Comparison of ENCODE assay signal across 9 cellular contexts in the genomic region with DNA sequence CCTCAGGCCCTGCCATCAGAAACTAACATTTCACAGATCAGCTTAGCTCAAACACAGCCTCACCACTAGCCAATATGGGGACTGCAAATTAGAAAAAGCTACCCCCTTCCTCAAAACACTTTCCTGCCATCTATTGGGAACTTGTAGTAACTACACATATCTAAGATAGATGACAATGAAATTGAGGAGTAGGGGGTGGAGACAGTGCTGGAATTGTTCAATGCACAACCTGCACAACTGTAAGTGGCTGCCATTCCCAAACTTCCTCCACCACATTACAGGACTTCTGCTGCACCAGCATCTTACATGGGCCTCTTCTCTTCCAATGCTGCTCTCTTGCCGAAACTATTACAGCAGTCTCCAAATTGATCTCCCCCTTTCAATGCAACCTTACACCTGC. TPM values are rescaled to one million over a fixed set of nuclear protein-coding genes. Genes with fewer than 3 reads are reported as not detected.
A peak's percentile ranks its signal among the peaks of the same experiment; 100 is the strongest.
DNase-seq lines count a peak whose midpoint lies in the region; ATAC-seq and TF ChIP-seq lines count a peak whose summit lies in the region.
"Had no signal": no experiment of that assay in that cellular context is flagged by ENCODE, and none has a peak within 500 bp of the region (broad histone marks: within the 10 kb centered on the region; RNA-seq: fewer than 3 reads in every experiment).

No MANE protein-coding gene starts in this region.

- no peaks in the 10 kb centered on the region for H3K4me1 ChIP-seq in osteoblast (ENCODE audit: insufficient read depth, low read length)
- H3K4me1 ChIP-seq: HAP-1 had no signal

- no peaks in the 10 kb centered on the region for H3K9me3 ChIP-seq in osteoblast (ENCODE audit: low read depth, low read length)
- H3K9me3 ChIP-seq: HAP-1 had no signal

- H2AFZ ChIP-seq in osteoblast (ENCODE audit: low read length), result no peak overlapping the region

- H3K27ac ChIP-seq in osteoblast (ENCODE audit: low read depth, low read length), result no peak overlapping the region

- no peaks in the 10 kb centered on the region for H3K27me3 ChIP-seq in osteoblast (ENCODE audit: insufficient read depth, low read length)

- no peaks in the 10 kb centered on the region for H3K79me2 ChIP-seq in osteoblast (ENCODE audit: insufficient read depth, low read length)

- no peak overlapping the region for H3K4me3 ChIP-seq in osteoblast (ENCODE audit: insufficient read depth, low read length)
- H3K4me3 ChIP-seq: HAP-1 had no signal

- in situ Hi-C loops in GM13976 (cut with MboI; ENCODE audit: low sequenced_read_pairs, unreplicated experiment), result loop anchor here (25.0 kb wide), 1 partner anchor 701 kb away; no protein-coding TSS in a partner anchor

- DNase-seq in AG08396 (ENCODE audit: low spot score), result peak; percentile 54
- peak; percentile 69 for DNase-seq in GM13976 (ENCODE audit: low spot score)
- peak; percentile 49 for DNase-seq in NCI-H460 (ENCODE audit: extremely low read depth, low read depth)
- DNase-seq in cerebellar cortex (ENCODE audit: low spot score), result peak; percentile 64
- no peak for DNase-seq in osteoblast (ENCODE audit: insufficient read length, low spot score, missing footprints)
- no peak for DNase-seq in activated effector memory CD4-positive, alpha-beta T cell treated with anti-CD3 and anti-CD28 coated beads, Interleukin-2, amount 50 U/mL, for 16 hours
- DNase-seq in activated CD4-positive, alpha-beta T cell treated with anti-CD3 and anti-CD28 coated beads for 4 hours, result no peak

- no peaks in the 10 kb centered on the region for H3K36me3 ChIP-seq in osteoblast (ENCODE audit: insufficient read depth, low read length)
- H3K36me3 ChIP-seq: HAP-1 had no signal

- H3K4me2 ChIP-seq in osteoblast (ENCODE audit: insufficient read depth, low read length), result no peak overlapping the region

- ATAC-seq in GM21528 (IDR thresholded peaks at IDR 0.05; ENCODE audit: low FRiP score, unreplicated experiment), result no peak

- no peaks in the 10 kb centered on the region for H4K20me1 ChIP-seq in osteoblast (ENCODE audit: insufficient read depth, low read length)

- TF ChIP-seq CTCF in GM13976 (IDR thresholded peaks at IDR 0.05; ENCODE audit: borderline replicate concordance, control extremely low read depth, extremely low read depth, insufficient read depth, missing control alignments), result no peak
- peak; percentile 57 for TF ChIP-seq CTCF in osteoblast (IDR thresholded peaks at IDR 0.05; ENCODE audit: extremely low read depth, low read depth, low read length)

RNA-seq across cellular contexts. Expression of a gene that starts 21.8 kb away (rescaled TPM):
- not detected in 2 replicates for total RNA-seq in NCI-H460 (2014; rRNA removed; shearing (Covaris generic))
- polyA plus RNA-seq in NCI-H460 (2014; cell fraction: nucleus; rRNA removed), result not detected in 2 replicates
- total RNA-seq in osteoblast, result not detected in 2 replicates

RNA-seq across cellular contexts. Expression of a gene that starts 31.2 kb away (rescaled TPM):
- 33.9 and 36.5 TPM in 2 replicates for total RNA-seq in NCI-H460 (2014; rRNA removed; shearing (Covaris generic))
- polyA plus RNA-seq in NCI-H460 (2014; cell fraction: nucleus; rRNA removed), result 79.2 and 86.6 TPM in 2 replicates
- total RNA-seq in osteoblast, result 3.5 and 5.1 TPM in 2 replicates

Comparison
In these comparisons a context has a peak if more than half of its experiments do, and no peak if none do; other contexts are left out.
1. DNase-seq: peak in AG08396 (single experiment), GM13976 (single experiment), NCI-H460 (single experiment) and cerebellar cortex (single experiment); none in osteoblast (single experiment), activated effector memory CD4-positive, alpha-beta T cell treated with anti-CD3 and anti-CD28 coated beads, Interleukin-2, amount 50 U/mL, for 16 hours (single experiment) and activated CD4-positive, alpha-beta T cell treated with anti-CD3 and anti-CD28 coated beads for 4 hours (0 of 2).